Comparison of ENCODE assay signal across 2 cellular contexts in genomic region chr1:110615548-110616130, GRCh38.
TF ChIP-seq lines count a peak whose summit lies in the region.

No MANE protein-coding gene starts in this region.

TF ChIP-seq in A549, 52 proteins besides CTCF, POLR2A, EP300 and RAD21 (continued from another document):
- TF ChIP-seq NPAS2 (CRISPR knock-in tag; IDR thresholded peaks at IDR 0.05; ENCODE audit: borderline replicate concordance) (no peak), GATA3 (IDR thresholded peaks at IDR 0.05; ENCODE audit: borderline replicate concordance) (no peak), TFCP2L1 (CRISPR knock-in tag; IDR thresholded peaks at IDR 0.05) (no peak)

TF ChIP-seq in HepG2, 621 proteins besides CTCF, POLR2A, EP300 and RAD21:
- TF ChIP-seq, protein P1, sequence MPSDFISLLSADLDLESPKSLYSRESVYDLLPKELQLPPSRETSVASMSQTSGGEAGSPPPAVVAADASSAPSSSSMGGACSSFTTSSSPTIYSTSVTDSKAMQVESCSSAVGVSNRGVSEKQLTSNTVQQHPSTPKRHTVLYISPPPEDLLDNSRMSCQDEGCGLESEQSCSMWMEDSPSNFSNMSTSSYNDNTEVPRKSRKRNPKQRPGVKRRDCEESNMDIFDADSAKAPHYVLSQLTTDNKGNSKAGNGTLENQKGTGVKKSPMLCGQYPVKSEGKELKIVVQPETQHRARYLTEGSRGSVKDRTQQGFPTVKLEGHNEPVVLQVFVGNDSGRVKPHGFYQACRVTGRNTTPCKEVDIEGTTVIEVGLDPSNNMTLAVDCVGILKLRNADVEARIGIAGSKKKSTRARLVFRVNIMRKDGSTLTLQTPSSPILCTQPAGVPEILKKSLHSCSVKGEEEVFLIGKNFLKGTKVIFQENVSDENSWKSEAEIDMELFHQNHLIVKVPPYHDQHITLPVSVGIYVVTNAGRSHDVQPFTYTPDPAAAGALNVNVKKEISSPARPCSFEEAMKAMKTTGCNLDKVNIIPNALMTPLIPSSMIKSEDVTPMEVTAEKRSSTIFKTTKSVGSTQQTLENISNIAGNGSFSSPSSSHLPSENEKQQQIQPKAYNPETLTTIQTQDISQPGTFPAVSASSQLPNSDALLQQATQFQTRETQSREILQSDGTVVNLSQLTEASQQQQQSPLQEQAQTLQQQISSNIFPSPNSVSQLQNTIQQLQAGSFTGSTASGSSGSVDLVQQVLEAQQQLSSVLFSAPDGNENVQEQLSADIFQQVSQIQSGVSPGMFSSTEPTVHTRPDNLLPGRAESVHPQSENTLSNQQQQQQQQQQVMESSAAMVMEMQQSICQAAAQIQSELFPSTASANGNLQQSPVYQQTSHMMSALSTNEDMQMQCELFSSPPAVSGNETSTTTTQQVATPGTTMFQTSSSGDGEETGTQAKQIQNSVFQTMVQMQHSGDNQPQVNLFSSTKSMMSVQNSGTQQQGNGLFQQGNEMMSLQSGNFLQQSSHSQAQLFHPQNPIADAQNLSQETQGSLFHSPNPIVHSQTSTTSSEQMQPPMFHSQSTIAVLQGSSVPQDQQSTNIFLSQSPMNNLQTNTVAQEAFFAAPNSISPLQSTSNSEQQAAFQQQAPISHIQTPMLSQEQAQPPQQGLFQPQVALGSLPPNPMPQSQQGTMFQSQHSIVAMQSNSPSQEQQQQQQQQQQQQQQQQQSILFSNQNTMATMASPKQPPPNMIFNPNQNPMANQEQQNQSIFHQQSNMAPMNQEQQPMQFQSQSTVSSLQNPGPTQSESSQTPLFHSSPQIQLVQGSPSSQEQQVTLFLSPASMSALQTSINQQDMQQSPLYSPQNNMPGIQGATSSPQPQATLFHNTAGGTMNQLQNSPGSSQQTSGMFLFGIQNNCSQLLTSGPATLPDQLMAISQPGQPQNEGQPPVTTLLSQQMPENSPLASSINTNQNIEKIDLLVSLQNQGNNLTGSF (CRISPR knock-in tag; IDR thresholded peaks at IDR 0.05): no peak
- TF ChIP-seq AGO1 (IDR thresholded peaks at IDR 0.05; ENCODE audit: low read depth, low read length, poor library complexity, severe bottlenecking): no peak
- no peak for TF ChIP-seq KDM4B (CRISPR knock-in tag; IDR thresholded peaks at IDR 0.05)
- no peak for TF ChIP-seq TEAD3 (CRISPR knock-in tag; optimal IDR thresholded peaks at IDR 0.05; ENCODE audit: borderline replicate concordance)
- TF ChIP-seq POGZ (CRISPR knock-in tag; IDR thresholded peaks at IDR 0.05): no peak
- TF ChIP-seq HOXA5 (CRISPR knock-in tag; IDR thresholded peaks at IDR 0.05): no peak
- TF ChIP-seq ZMYM4 (CRISPR knock-in tag; IDR thresholded peaks at IDR 0.05): no peak
- TF ChIP-seq ZNF687 (CRISPR knock-in tag; IDR thresholded peaks at IDR 0.05): no peak
- TF ChIP-seq DRAP1 (CRISPR knock-in tag; IDR thresholded peaks at IDR 0.05): no peak
- no peak for TF ChIP-seq ARNTL (CRISPR knock-in tag; IDR thresholded peaks at IDR 0.05)
- no peak for TF ChIP-seq TRIM24 (CRISPR knock-in tag; IDR thresholded peaks at IDR 0.05)
- no peak for TF ChIP-seq ZNF775 (CRISPR knock-in tag; IDR thresholded peaks at IDR 0.05; ENCODE audit: borderline replicate concordance)
- peak; percentile 80 for TF ChIP-seq STAG1 (CRISPR knock-in tag; IDR thresholded peaks at IDR 0.05)
- peak; percentile 65 for TF ChIP-seq SMC3 (IDR thresholded peaks at IDR 0.05; ENCODE audit: low read length)
